ENCODE assay signal across 9 cellular contexts in genomic region chr17:66900126-66901010, GRCh38.
DNase-seq lines count a peak whose midpoint lies in the region; ATAC-seq and TF ChIP-seq lines count a peak whose summit lies in the region.
"Had no signal": no experiment of that assay in that cellular context is flagged by ENCODE, and none has a peak within 500 bp of the region (broad histone marks: within the 10 kb centered on the region; RNA-seq: fewer than 3 reads in every experiment).

No MANE protein-coding gene starts in this region.

- no peak overlapping the region for H3K27ac Mint-ChIP-seq in activated T-helper 17 cell treated with anti-CD3 and anti-CD28 coated beads, Interleukin-2, amount 50 U/mL, for 72 hours
- H3K27ac Mint-ChIP-seq: activated CD4-positive, alpha-beta T cell treated with anti-CD3 and anti-CD28 coated beads for 36 hours had no signal

- in situ Hi-C loops in astrocyte of the cerebellum (cut with HindIII; ENCODE audit: low sequenced_read_pairs): loop anchor here (25.0 kb wide), 1 partner anchor 188 kb away; no protein-coding TSS in a partner anchor

- ATAC-seq in GM21447 (IDR thresholded peaks at IDR 0.05; ENCODE audit: unreplicated experiment) (no peak), GM21717 (IDR thresholded peaks at IDR 0.05; ENCODE audit: unreplicated experiment) (no peak)
- no peak for ATAC-seq in activated T-helper 17 cell treated with anti-CD3 and anti-CD28 coated beads, Interleukin-2, amount 50 U/mL, for 72 hours (replicated peaks)
- ATAC-seq: activated CD4-positive, alpha-beta T cell treated with anti-CD3 and anti-CD28 coated beads for 36 hours had no signal

- peak; percentile 12 for DNase-seq in COR-L47 (lab: John Stamatoyannopoulos, UW)
- DNase-seq in astrocyte of the cerebellum (ENCODE audit: low read depth): no peak
- peak; percentile 4 to 30 for DNase-seq in lung microvascular endothelial cell (ENCODE audit: low read depth in 2 of 2)
- DNase-seq in NCI-H146 (lab: John Stamatoyannopoulos, UW): no peak
- DNase-seq: activated CD4-positive, alpha-beta T cell treated with anti-CD3 and anti-CD28 coated beads for 36 hours had no signal

- no peaks in the 10 kb centered on the region for H3K9me3 Mint-ChIP-seq in activated T-helper 17 cell treated with anti-CD3 and anti-CD28 coated beads, Interleukin-2, amount 50 U/mL, for 72 hours

- no peak for TF ChIP-seq EP300 in Ishikawa (IDR thresholded peaks at IDR 0.05; ENCODE audit: borderline replicate concordance)

- peak; percentile 44 for TF ChIP-seq CTCF in astrocyte of the cerebellum (IDR thresholded peaks at IDR 0.05; ENCODE audit: low read depth, low read length, missing control alignments)

- no peak overlapping the region for H3K4me3 ChIP-seq in astrocyte of the cerebellum (ENCODE audit: low read depth, low read length)

- no peaks in the 10 kb centered on the region for H3K4me1 Mint-ChIP-seq in activated T-helper 17 cell treated with anti-CD3 and anti-CD28 coated beads, Interleukin-2, amount 50 U/mL, for 72 hours
- H3K4me1 Mint-ChIP-seq: activated CD4-positive, alpha-beta T cell treated with anti-CD3 and anti-CD28 coated beads for 36 hours had no signal

- H3K36me3 Mint-ChIP-seq in activated T-helper 17 cell treated with anti-CD3 and anti-CD28 coated beads, Interleukin-2, amount 50 U/mL, for 72 hours (ENCODE audit: low read depth): no peaks in the 10 kb centered on the region

- peak; percentile 52 for TF ChIP-seq RAD21 in Ishikawa (IDR thresholded peaks at IDR 0.05; ENCODE audit: low read depth)

- H3K4me3 Mint-ChIP-seq in activated T-helper 17 cell treated with anti-CD3 and anti-CD28 coated beads, Interleukin-2, amount 50 U/mL, for 72 hours: no peak overlapping the region
- H3K4me3 Mint-ChIP-seq: activated CD4-positive, alpha-beta T cell treated with anti-CD3 and anti-CD28 coated beads for 36 hours had no signal

- peaks cover 12% of the 10 kb centered on the region for H3K27me3 Mint-ChIP-seq in activated T-helper 17 cell treated with anti-CD3 and anti-CD28 coated beads, Interleukin-2, amount 50 U/mL, for 72 hours

TF ChIP-seq in Ishikawa, 13 proteins besides CTCF, POLR2A, EP300 and RAD21:
- TF ChIP-seq USF1 (IDR thresholded peaks at IDR 0.05) (no peak), ZBTB7A (IDR thresholded peaks at IDR 0.05; ENCODE audit: low read depth) (no peak), YY1 (IDR thresholded peaks at IDR 0.05; ENCODE audit: low read depth) (no peak), TAF1 (IDR thresholded peaks at IDR 0.05; ENCODE audit: low read depth) (no peak), REST (IDR thresholded peaks at IDR 0.05; ENCODE audit: low read depth) (no peak), MAX (IDR thresholded peaks at IDR 0.05) (no peak), NFIC (IDR thresholded peaks at IDR 0.05) (no peak), EGR1 (IDR thresholded peaks at IDR 0.05) (no peak), TCF12 (IDR thresholded peaks at IDR 0.05; ENCODE audit: low read depth) (no peak), TEAD4 (IDR thresholded peaks at IDR 0.05) (no peak), FOXM1 (IDR thresholded peaks at IDR 0.05; ENCODE audit: borderline replicate concordance, low read depth) (no peak), CEBPB (IDR thresholded peaks at IDR 0.05) (no peak), CREB1 (IDR thresholded peaks at IDR 0.05; ENCODE audit: low read depth) (no peak)

Comparison
In these comparisons a context has a peak if more than half of its experiments do, and no peak if none do; other contexts are left out.
1. DNase-seq: peak in COR-L47 (single experiment) and lung microvascular endothelial cell (2 of 2); none in astrocyte of the cerebellum (single experiment) and NCI-H146 (single experiment).